Comparison of ENCODE assay signal across 2 cellular contexts in the genomic region with DNA sequence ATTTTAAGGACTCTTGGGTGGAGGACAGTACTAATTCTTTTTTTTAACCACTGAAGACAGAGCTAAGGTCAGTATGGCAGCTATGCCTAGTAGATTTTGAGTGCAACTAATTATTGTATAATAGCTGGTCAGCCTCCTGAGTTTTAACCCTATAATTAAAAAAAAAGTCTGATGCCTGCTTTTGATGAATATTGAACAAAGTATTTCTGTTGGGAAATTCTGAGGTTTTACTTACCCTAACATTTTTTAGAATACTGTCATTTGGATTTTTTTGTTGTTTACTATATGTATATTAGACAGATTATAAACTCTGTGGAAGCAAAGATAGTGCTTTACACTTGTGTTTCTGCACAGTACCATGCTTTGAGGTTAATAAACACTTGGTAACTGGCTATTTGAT.
TF ChIP-seq lines count a peak whose summit lies in the region.

No MANE protein-coding gene starts in this region.

TF ChIP-seq in HepG2, 621 proteins besides CTCF, POLR2A, EP300 and RAD21:
- TF ChIP-seq ZNF205 (CRISPR knock-in tag; IDR thresholded peaks at IDR 0.05) (0 out of 2 replicates have a peak, but pooled peaks have one; percentile 54), TBL1XR1 (IDR thresholded peaks at IDR 0.05; ENCODE audit: borderline replicate concordance, low read length, partially characterized antibody) (no peak), ZSCAN21 (CRISPR knock-in tag; IDR thresholded peaks at IDR 0.05; ENCODE audit: borderline replicate concordance) (no peak)
TF ChIP-seq in HepG2: peak in this region for 1.

TF ChIP-seq in IMR-90, 13 proteins besides CTCF, POLR2A, EP300 and RAD21:
- no peak for TF ChIP-seq MAZ (IDR thresholded peaks at IDR 0.05; ENCODE audit: borderline replicate concordance, low read depth, low read length)
- no peak for TF ChIP-seq ELK1 (IDR thresholded peaks at IDR 0.05; ENCODE audit: borderline replicate concordance, low read depth, low read length)
- TF ChIP-seq BHLHE40 (IDR thresholded peaks at IDR 0.05; ENCODE audit: low read depth, low read length), result no peak
- TF ChIP-seq CEBPB (IDR thresholded peaks at IDR 0.05; ENCODE audit: low read depth, low read length), result peak; percentile 64
- TF ChIP-seq NFE2L2 (IDR thresholded peaks at IDR 0.05; ENCODE audit: low read depth, low read length), result no peak
